28 cellular contexts compared by ENCODE assay signal in the genomic region with DNA sequence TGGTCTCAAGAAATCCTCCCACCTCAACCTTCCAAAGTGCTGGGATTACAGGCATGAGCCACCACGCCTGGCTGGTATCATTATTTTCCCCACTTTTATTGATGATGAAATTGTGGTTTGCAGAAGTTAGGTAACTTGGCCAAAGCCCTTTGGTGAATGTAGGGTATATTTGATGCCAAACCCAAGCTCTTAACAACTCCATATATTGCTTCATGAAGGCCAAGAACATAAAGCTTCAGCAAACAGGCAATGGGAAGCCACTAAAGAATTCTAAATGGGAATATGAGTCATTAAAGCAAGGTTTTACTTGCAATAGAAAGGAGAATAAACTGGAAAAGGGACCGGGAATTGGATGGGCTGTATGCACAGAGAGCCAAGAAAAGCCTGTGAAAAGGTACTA.
A peak's percentile ranks its signal among the peaks of the same experiment; 100 is the strongest.
DNase-seq lines count a peak whose midpoint lies in the region; ATAC-seq, FAIRE-seq and TF ChIP-seq lines count a peak whose summit lies in the region.
"Had no signal": no experiment of that assay in that cellular context is flagged by ENCODE, and none has a peak within 500 bp of the region (broad histone marks: within the 10 kb centered on the region; RNA-seq: fewer than 3 reads in every experiment).

No MANE protein-coding gene starts in this region.

- no peak overlapping the region for H3K4me3 Mint-ChIP-seq in stimulated activated naive CD8-positive, alpha-beta T cell treated with anti-CD3 and anti-CD28 coated beads, Interleukin-15, Interleukin-2, amounts not matched to agents 100 ng/mL and 50 ng/mL, for 24 hours
- no peak overlapping the region for H3K4me3 Mint-ChIP-seq in HFFc6
- H3K4me3 Mint-ChIP-seq in effector memory CD8-positive, alpha-beta T cell, result no peak overlapping the region
- H3K4me3 Mint-ChIP-seq: T-cell had no signal

- H3K27me3 Mint-ChIP-seq in stimulated activated naive CD8-positive, alpha-beta T cell treated with anti-CD3 and anti-CD28 coated beads, Interleukin-15, Interleukin-2, amounts not matched to agents 100 ng/mL and 50 ng/mL, for 24 hours, result no peaks in the 10 kb centered on the region
- H3K27me3 Mint-ChIP-seq in HFFc6 (ENCODE audit: insufficient read depth), result no peaks in the 10 kb centered on the region; the same call in 1 of the 2 replicates
- no peaks in the 10 kb centered on the region for H3K27me3 Mint-ChIP-seq in effector memory CD8-positive, alpha-beta T cell
- H3K27me3 Mint-ChIP-seq: T-cell had no signal

- ATAC-seq in stimulated activated naive CD8-positive, alpha-beta T cell treated with anti-CD3 and anti-CD28 coated beads, Interleukin-15, Interleukin-2, amounts not matched to agents 100 U/mL and 50 U/mL, for 24 hours, result no peak
- ATAC-seq in effector memory CD8-positive, alpha-beta T cell (replicated peaks), result no peak
- ATAC-seq: heart right ventricle, K562, left cardiac atrium, Panc1, T-cell had no signal

- peaks cover 28% of the 10 kb centered on the region for H3K36me3 Mint-ChIP-seq in stimulated activated naive CD8-positive, alpha-beta T cell treated with anti-CD3 and anti-CD28 coated beads, Interleukin-15, Interleukin-2, amounts not matched to agents 100 ng/mL and 50 ng/mL, for 24 hours (ENCODE audit: low read depth)
- peaks cover 4% of the 10 kb centered on the region; the same call in 1 of the 2 replicates for H3K36me3 Mint-ChIP-seq in HFFc6 (ENCODE audit: low read depth)
- peaks cover 4% of the 10 kb centered on the region for H3K36me3 Mint-ChIP-seq in effector memory CD8-positive, alpha-beta T cell (ENCODE audit: insufficient read depth)

- no peak for FAIRE-seq in GM19239 (lab: Jason Lieb, UNC)
- FAIRE-seq: D721Med, endometrium, GM12891, K562 had no signal

- no peaks in the 10 kb centered on the region for H3K9me3 Mint-ChIP-seq in stimulated activated naive CD8-positive, alpha-beta T cell treated with anti-CD3 and anti-CD28 coated beads, Interleukin-15, Interleukin-2, amounts not matched to agents 100 ng/mL and 50 ng/mL, for 24 hours
- no peaks in the 10 kb centered on the region for H3K9me3 Mint-ChIP-seq in HFFc6
- H3K9me3 Mint-ChIP-seq in effector memory CD8-positive, alpha-beta T cell, result no peaks in the 10 kb centered on the region
- H3K9me3 Mint-ChIP-seq: T-cell had no signal

- TF ChIP-seq CTCF in astrocyte of the spinal cord (IDR thresholded peaks at IDR 0.05; ENCODE audit: low read depth, low read length), result no peak
- TF ChIP-seq CTCF in HFFc6 (IDR thresholded peaks at IDR 0.05), result no peak

- in situ Hi-C loops in astrocyte of the spinal cord (cut with HindIII; ENCODE audit: low sequenced_read_pairs), result no loop called here

- H3K4me3 ChIP-seq in astrocyte of the spinal cord (ENCODE audit: low read depth, low read length), result no peak overlapping the region
- H3K4me3 ChIP-seq: cardiac muscle cell, heart right ventricle, K562, SJSA1, testis, uterus had no signal

- peaks cover 26% of the 10 kb centered on the region for H3K4me1 Mint-ChIP-seq in stimulated activated naive CD8-positive, alpha-beta T cell treated with anti-CD3 and anti-CD28 coated beads, Interleukin-15, Interleukin-2, amounts not matched to agents 100 ng/mL and 50 ng/mL, for 24 hours (ENCODE audit: low read depth)
- H3K4me1 Mint-ChIP-seq in HFFc6 (ENCODE audit: low read depth), result no peaks in the 10 kb centered on the region
- H3K4me1 Mint-ChIP-seq in effector memory CD8-positive, alpha-beta T cell (ENCODE audit: low read depth in 2 of 2), result peaks cover 3 to 7% of the 10 kb centered on the region in 2 donors

- peak overlapping the region; percentile 34 for H3K27ac Mint-ChIP-seq in stimulated activated naive CD8-positive, alpha-beta T cell treated with anti-CD3 and anti-CD28 coated beads, Interleukin-15, Interleukin-2, amounts not matched to agents 100 ng/mL and 50 ng/mL, for 24 hours
- H3K27ac Mint-ChIP-seq in HFFc6, result no peak overlapping the region
- peak overlapping the region in 1 of 2 donors; percentile 28 for H3K27ac Mint-ChIP-seq in effector memory CD8-positive, alpha-beta T cell

- DNase-seq in stimulated activated naive CD8-positive, alpha-beta T cell treated with anti-CD3 and anti-CD28 coated beads, Interleukin-15, Interleukin-2, amounts not matched to agents 100 U/mL and 50 U/mL, for 24 hours, result no peak
- DNase-seq in astrocyte of the spinal cord (ENCODE audit: low read depth, low spot score) (peak; percentile 51), glomerular visceral epithelial cell (ENCODE audit: extremely low spot score) (peak; percentile 13), GM19239 (ENCODE audit: insufficient read length, low spot score) (no peak), HFFc6 (no peak)
- no peak for DNase-seq in effector memory CD8-positive, alpha-beta T cell
- DNase-seq: activated CD4-positive, alpha-beta T cell treated with anti-CD3 and anti-CD28 coated beads for 4 hours; activated effector memory CD4-positive, alpha-beta T cell treated with anti-CD3 and anti-CD28 coated beads, Interleukin-2, amount 50 U/mL, for 16 hours; amniotic stem cell; foreskin fibroblast; H7; heart right ventricle; left cardiac atrium; MV-4-11; NCI-H2171 treated with DMSO at 0.1 percent for 48 hours; NCI-H526; occipital lobe; T-cell; testis; uterus had no signal

Comparison
In these comparisons a context has a peak if more than half of its experiments do, and no peak if none do; other contexts are left out.
1. DNase-seq: peak in astrocyte of the spinal cord (single experiment) and glomerular visceral epithelial cell (single experiment); none in stimulated activated naive CD8-positive, alpha-beta T cell treated with anti-CD3 and anti-CD28 coated beads, Interleukin-15, Interleukin-2, amounts not matched to agents 100 U/mL and 50 U/mL, for 24 hours (single experiment), GM19239 (single experiment), HFFc6 (single experiment) and effector memory CD8-positive, alpha-beta T cell (0 of 3).